ENCODE assay signal across 9 cellular contexts in the genomic region with DNA sequence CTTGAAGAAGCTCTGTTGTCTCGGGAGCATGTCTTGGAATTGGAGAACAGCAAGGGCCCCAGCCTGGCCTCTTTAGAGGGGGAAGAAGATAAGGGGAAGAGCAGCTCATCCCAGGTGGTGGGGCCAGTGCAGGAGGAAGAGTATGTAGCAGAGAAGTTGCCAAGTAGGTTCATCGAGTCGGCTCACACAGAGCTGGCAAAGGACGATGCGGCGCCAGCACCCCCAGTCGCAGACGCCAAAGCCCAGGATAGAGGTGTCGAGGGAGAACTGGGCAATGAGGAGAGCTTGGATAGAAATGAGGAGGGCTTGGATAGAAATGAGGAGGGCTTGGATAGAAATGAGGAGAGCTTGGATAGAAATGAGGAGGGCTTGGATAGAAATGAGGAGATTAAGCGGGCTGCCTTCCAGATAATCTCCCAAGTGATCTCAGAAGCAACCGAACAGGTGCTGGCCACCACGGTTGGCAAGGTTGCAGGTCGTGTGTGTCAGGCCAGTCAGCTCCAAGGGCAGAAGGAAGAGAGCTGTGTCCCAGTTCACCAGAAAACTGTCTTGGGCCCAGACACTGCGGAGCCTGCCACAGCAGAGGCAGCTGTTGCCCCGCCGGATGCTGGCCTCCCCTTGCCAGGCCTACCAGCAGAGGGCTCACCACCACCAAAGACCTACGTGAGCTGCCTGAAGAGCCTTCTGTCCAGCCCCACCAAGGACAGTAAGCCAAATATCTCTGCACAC. TPM values are rescaled to one million over a fixed set of nuclear protein-coding genes. Genes with fewer than 3 reads are reported as not detected.
A peak's percentile ranks its signal among the peaks of the same experiment; 100 is the strongest.
DNase-seq lines count a peak whose midpoint lies in the region; ATAC-seq and TF ChIP-seq lines count a peak whose summit lies in the region.
"Had no signal": no experiment of that assay in that cellular context is flagged by ENCODE, and none has a peak within 500 bp of the region (broad histone marks: within the 10 kb centered on the region; RNA-seq: fewer than 3 reads in every experiment).

No MANE protein-coding gene starts in this region.

- H4K20me1 ChIP-seq in BLaER1: peaks cover 100% of the 10 kb centered on the region

- no peaks in the 10 kb centered on the region for H3K9me3 Mint-ChIP-seq in WTC11
- H3K9me3 Mint-ChIP-seq in naive thymus-derived CD8-positive, alpha-beta T cell: no peaks in the 10 kb centered on the region

- H3K4me3 ChIP-seq in BLaER1 (no peak overlapping the region), HFF-Myc (replicated peaks; ENCODE audit: low read depth, low read length) (no peak overlapping the region)

- POLR2A ChIA-PET in WTC11 (lab: Charles Lee): interaction anchor here (0.7 kb wide), 1 partner anchor 8 kb away, joined by 3 read pairs; no protein-coding TSS in a partner anchor
- POLR2A ChIA-PET in naive thymus-derived CD8-positive, alpha-beta T cell (lab: Charles Lee): interaction anchor here (0.9 kb wide), 1 partner anchor 21 kb away, joined by 3 read pairs; a partner anchor contains a TSS

- H3K9me3 ChIP-seq in BLaER1: no peaks in the 10 kb centered on the region

- intact Hi-C loops in left colon (cut with DNase I, micrococcal nuclease): no loop called here

- peak; percentile 45 for TF ChIP-seq CTCF in HFF-Myc (IDR thresholded peaks at IDR 0.05; ENCODE audit: low read depth, low read length, missing control alignments)
- peak; percentile 33; the same call in 1 of the 2 replicates for TF ChIP-seq CTCF in WTC11 (IDR thresholded peaks at IDR 0.05)

- no peak overlapping the region for H3K4me3 Mint-ChIP-seq in WTC11
- H3K4me3 Mint-ChIP-seq in naive thymus-derived CD8-positive, alpha-beta T cell: no peak overlapping the region

- CTCF ChIA-PET in WTC11 (lab: Charles Lee): interaction anchor here (0.6 to 6.8 kb wide), 24 partner anchors 10 to 1000 kb away, joined by 3 to 38 read pairs (median 4); a partner anchor contains a TSS

- H3K4me1 Mint-ChIP-seq in WTC11: peaks cover 69% of the 10 kb centered on the region
- H3K4me1 Mint-ChIP-seq in naive thymus-derived CD8-positive, alpha-beta T cell: peaks cover 16 to 31% (median 22%) of the 10 kb centered on the region in 4 donors

- H3K27me3 Mint-ChIP-seq in WTC11 (ENCODE audit: low read depth): no peaks in the 10 kb centered on the region
- H3K27me3 Mint-ChIP-seq in naive thymus-derived CD8-positive, alpha-beta T cell: no peaks in the 10 kb centered on the region

- no peaks in the 10 kb centered on the region for H3K27me3 ChIP-seq in BLaER1

- H3K27ac Mint-ChIP-seq in WTC11: peak overlapping the region; percentile 88
- H3K27ac Mint-ChIP-seq in naive thymus-derived CD8-positive, alpha-beta T cell: peak overlapping the region in 2 of 10 donors; percentile 2 to 6

- DNase-seq in HFF-Myc (ENCODE audit: extremely low read depth, low read depth): no peak
- peak; percentile 61 for DNase-seq in WTC11 (ENCODE audit: low spot score)
- peak; percentile 47 to 55 for DNase-seq in left colon
- no peak for DNase-seq in naive thymus-derived CD8-positive, alpha-beta T cell
- DNase-seq: stimulated activated CD4-positive, alpha-beta T cell treated with anti-CD3 and anti-CD28 coated beads, Interleukin-4, amount 100 ng/mL, for 4 hours had no signal

- H3K4me2 ChIP-seq in BLaER1: no peak overlapping the region

- ATAC-seq in WTC11: peak; percentile 74
- ATAC-seq in left colon: peak; percentile 31
- no peak for ATAC-seq in HG02623 (IDR thresholded peaks at IDR 0.05; ENCODE audit: unreplicated experiment)
- ATAC-seq in HG03457 (IDR thresholded peaks at IDR 0.05; ENCODE audit: unreplicated experiment): no peak
- no peak for ATAC-seq in naive thymus-derived CD8-positive, alpha-beta T cell
- ATAC-seq in GM21515 (IDR thresholded peaks at IDR 0.05; ENCODE audit: unreplicated experiment): no peak

- 0 out of 2 replicates have a peak overlapping the region, but pooled peaks have one; percentile 5 for H3K9ac ChIP-seq in BLaER1

- peaks cover 47% of the 10 kb centered on the region for H3K4me1 ChIP-seq in BLaER1

- peaks cover 71% of the 10 kb centered on the region for H3K36me3 ChIP-seq in BLaER1

- H3K36me3 Mint-ChIP-seq in WTC11: peaks cover 15% of the 10 kb centered on the region; the same call in 1 of the 2 replicates
- H3K36me3 Mint-ChIP-seq in naive thymus-derived CD8-positive, alpha-beta T cell: peaks cover 0 to 35% (median 0%) of the 10 kb centered on the region in 3 donors

- H3K27ac ChIP-seq in BLaER1: no peak overlapping the region

TF ChIP-seq in WTC11, 78 proteins besides CTCF, POLR2A, EP300 and RAD21:
- TF ChIP-seq FOXK1 (CRISPR knock-in tag; IDR thresholded peaks at IDR 0.05): no peak
- no peak for TF ChIP-seq HMGA2 (CRISPR knock-in tag; IDR thresholded peaks at IDR 0.05)
- no peak for TF ChIP-seq ELF4 (CRISPR knock-in tag; IDR thresholded peaks at IDR 0.05; ENCODE audit: low read depth)
- TF ChIP-seq, protein P1, sequence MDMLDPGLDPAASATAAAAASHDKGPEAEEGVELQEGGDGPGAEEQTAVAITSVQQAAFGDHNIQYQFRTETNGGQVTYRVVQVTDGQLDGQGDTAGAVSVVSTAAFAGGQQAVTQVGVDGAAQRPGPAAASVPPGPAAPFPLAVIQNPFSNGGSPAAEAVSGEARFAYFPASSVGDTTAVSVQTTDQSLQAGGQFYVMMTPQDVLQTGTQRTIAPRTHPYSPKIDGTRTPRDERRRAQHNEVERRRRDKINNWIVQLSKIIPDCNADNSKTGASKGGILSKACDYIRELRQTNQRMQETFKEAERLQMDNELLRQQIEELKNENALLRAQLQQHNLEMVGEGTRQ (CRISPR knock-in tag; IDR thresholded peaks at IDR 0.05): no peak
- no peak for TF ChIP-seq CREM (CRISPR knock-in tag; IDR thresholded peaks at IDR 0.05)
- TF ChIP-seq KAT7 (CRISPR knock-in tag; IDR thresholded peaks at IDR 0.05; ENCODE audit: borderline replicate concordance): no peak
- TF ChIP-seq, protein P2, sequence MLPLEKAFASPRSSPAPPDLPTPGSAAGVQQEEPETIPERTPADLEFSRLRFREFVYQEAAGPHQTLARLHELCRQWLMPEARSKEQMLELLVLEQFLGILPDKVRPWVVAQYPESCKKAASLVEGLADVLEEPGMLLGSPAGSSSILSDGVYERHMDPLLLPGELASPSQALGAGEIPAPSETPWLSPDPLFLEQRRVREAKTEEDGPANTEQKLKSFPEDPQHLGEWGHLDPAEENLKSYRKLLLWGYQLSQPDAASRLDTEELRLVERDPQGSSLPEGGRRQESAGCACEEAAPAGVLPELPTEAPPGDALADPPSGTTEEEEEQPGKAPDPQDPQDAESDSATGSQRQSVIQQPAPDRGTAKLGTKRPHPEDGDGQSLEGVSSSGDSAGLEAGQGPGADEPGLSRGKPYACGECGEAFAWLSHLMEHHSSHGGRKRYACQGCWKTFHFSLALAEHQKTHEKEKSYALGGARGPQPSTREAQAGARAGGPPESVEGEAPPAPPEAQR (CRISPR knock-in tag; IDR thresholded peaks at IDR 0.05): no peak
- TF ChIP-seq, protein P3, sequence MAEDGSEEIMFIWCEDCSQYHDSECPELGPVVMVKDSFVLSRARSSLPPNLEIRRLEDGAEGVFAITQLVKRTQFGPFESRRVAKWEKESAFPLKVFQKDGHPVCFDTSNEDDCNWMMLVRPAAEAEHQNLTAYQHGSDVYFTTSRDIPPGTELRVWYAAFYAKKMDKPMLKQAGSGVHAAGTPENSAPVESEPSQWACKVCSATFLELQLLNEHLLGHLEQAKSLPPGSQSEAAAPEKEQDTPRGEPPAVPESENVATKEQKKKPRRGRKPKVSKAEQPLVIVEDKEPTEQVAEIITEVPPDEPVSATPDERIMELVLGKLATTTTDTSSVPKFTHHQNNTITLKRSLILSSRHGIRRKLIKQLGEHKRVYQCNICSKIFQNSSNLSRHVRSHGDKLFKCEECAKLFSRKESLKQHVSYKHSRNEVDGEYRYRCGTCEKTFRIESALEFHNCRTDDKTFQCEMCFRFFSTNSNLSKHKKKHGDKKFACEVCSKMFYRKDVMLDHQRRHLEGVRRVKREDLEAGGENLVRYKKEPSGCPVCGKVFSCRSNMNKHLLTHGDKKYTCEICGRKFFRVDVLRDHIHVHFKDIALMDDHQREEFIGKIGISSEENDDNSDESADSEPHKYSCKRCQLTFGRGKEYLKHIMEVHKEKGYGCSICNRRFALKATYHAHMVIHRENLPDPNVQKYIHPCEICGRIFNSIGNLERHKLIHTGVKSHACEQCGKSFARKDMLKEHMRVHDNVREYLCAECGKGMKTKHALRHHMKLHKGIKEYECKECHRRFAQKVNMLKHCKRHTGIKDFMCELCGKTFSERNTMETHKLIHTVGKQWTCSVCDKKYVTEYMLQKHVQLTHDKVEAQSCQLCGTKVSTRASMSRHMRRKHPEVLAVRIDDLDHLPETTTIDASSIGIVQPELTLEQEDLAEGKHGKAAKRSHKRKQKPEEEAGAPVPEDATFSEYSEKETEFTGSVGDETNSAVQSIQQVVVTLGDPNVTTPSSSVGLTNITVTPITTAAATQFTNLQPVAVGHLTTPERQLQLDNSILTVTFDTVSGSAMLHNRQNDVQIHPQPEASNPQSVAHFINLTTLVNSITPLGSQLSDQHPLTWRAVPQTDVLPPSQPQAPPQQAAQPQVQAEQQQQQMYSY (CRISPR knock-in tag; IDR thresholded peaks at IDR 0.05): no peak
- TF ChIP-seq, protein P4, sequence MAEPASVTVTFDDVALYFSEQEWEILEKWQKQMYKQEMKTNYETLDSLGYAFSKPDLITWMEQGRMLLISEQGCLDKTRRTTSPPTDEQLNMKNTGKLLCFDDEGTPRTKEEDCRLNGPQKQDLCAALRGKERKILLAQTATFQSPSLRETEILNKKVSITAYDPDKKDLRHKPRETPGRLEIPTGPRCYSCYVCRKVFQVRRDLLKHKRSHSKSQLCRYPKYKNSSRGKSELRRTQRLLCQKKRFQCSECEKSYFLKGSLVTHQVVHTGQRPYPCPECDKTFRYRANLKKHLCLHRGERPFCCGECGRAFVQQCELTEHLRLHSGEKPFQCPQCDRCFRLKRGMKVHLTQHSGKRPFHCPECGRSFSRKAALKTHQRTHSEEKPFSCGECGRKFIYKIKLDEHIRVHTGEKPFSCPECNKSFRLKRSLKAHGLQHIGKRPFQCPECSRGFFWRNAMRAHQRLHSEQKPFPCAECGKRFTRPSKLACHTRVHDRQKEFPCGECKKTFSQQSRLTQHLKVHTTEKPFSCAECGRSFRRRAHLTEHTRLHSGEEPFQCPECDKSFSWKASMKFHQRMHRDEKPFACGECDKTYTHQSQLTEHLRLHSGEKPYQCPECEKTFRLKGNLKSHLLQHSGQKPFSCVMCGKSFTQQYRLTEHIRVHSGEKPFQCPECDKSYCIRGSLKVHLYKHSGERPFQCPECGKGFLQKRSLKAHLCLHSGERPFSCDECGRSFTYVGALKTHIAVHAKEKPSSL (CRISPR knock-in tag; conservative IDR thresholded peaks at IDR 0.05): no peak

RNA-seq across cellular contexts. Expression of a gene that starts 21.2 kb away (rescaled TPM):
- 55.9 to 74.5 TPM (median 56.2 TPM) in 3 replicates for total RNA-seq in WTC11 (2021)
- total RNA-seq in left colon: 100 to 1,000 TPM; 129 to 145 TPM
- total RNA-seq in naive thymus-derived CD8-positive, alpha-beta T cell: 10 to 100 TPM; 27.2 to 31.3 TPM
- 10 to 100 TPM; 14.5 to 26.9 (median 19.4) TPM for polyA plus RNA-seq in naive thymus-derived CD8-positive, alpha-beta T cell

Comparison
In these comparisons a context has a peak if more than half of its experiments do, and no peak if none do; other contexts are left out.
1. DNase-seq: peak in WTC11 (single experiment) and left colon (2 of 2); none in HFF-Myc (single experiment) and naive thymus-derived CD8-positive, alpha-beta T cell (0 of 10).
2. ATAC-seq: peak in WTC11 (single experiment) and left colon (single experiment); none in HG02623 (single experiment), HG03457 (single experiment), naive thymus-derived CD8-positive, alpha-beta T cell (0 of 2) and GM21515 (single experiment).